In genomic region chr11:38014405-38014804, GRCh38 we compare ENCODE assay signal across 21 cellular contexts.
DNase-seq lines count a peak whose midpoint lies in the region; ATAC-seq and TF ChIP-seq lines count a peak whose summit lies in the region.
"Had no signal": no experiment of that assay in that cellular context is flagged by ENCODE, and none has a peak within 500 bp of the region (broad histone marks: within the 10 kb centered on the region; RNA-seq: fewer than 3 reads in every experiment).

No MANE protein-coding gene starts in this region.

- H3K79me2 ChIP-seq in osteoblast (ENCODE audit: insufficient read depth, low read length), result no peaks in the 10 kb centered on the region

- no peak overlapping the region for H2AFZ ChIP-seq in osteoblast (ENCODE audit: low read length)

- no peak overlapping the region for H3K27ac Mint-ChIP-seq in stimulated activated naive CD8-positive, alpha-beta T cell treated with anti-CD3 and anti-CD28 coated beads, Interleukin-15, amount 100 ng/mL, for 72 hours
- H3K27ac Mint-ChIP-seq: activated CD8-positive, alpha-beta memory T cell treated with anti-CD3 and anti-CD28 coated beads, Interleukin-2, amount 10 ng/mL, durations not matched to agents 7 days and 5 days; CD4-positive, alpha-beta T cell; T-helper 2 cell treated with Interferon-gamma antibody and Interleukin-4, amounts not matched to agents 5 μg/mL and 100 μg/mL, for 36 hours had no signal

- no peak overlapping the region for H3K27ac ChIP-seq in left ventricle myocardium inferior (replicated peaks)
- no peak overlapping the region for H3K27ac ChIP-seq in upper lobe of right lung
- H3K27ac ChIP-seq in right lobe of liver, result no peak overlapping the region
- no peak overlapping the region for H3K27ac ChIP-seq in osteoblast (ENCODE audit: low read depth, low read length)
- H3K27ac ChIP-seq: A549, ascending aorta, esophagus muscularis mucosa had no signal

- no peak for DNase-seq in Right ventricle myocardium inferior (ENCODE audit: missing footprints)
- DNase-seq in left ventricle myocardium inferior, result no peak
- peak; percentile 84 to 92 for DNase-seq in cardiac fibroblast (ENCODE audit: low read depth in 2 of 2)
- DNase-seq in left kidney (ENCODE audit: low read depth, low spot score), result peak; percentile 1
- DNase-seq in upper lobe of right lung, result no peak
- DNase-seq in right lobe of liver, result no peak
- DNase-seq in stimulated activated naive CD8-positive, alpha-beta T cell treated with anti-CD3 and anti-CD28 coated beads, Interleukin-15, amount 100 ng/mL, for 72 hours, result no peak
- no peak for DNase-seq in osteoblast (ENCODE audit: insufficient read length, low spot score, missing footprints)
- DNase-seq: activated CD4-positive, CD25-positive, alpha-beta regulatory T cell treated with anti-CD3 and anti-CD28 coated beads, Interleukin-2, amount 50 U/mL, for 72 hours; activated CD8-positive, alpha-beta memory T cell treated with anti-CD3 and anti-CD28 coated beads, Interleukin-2, amount 10 ng/mL, durations not matched to agents 7 days and 5 days; activated gamma-delta T cell; CD4-positive, alpha-beta T cell; hypothalamus; NCI-H1105 treated with DMSO at 0.1 percent for 48 hours; SHP77 treated with DMSO at 0.1 percent for 48 hours; stimulated activated naive CD4-positive, alpha-beta T cell treated with Interleukin-2 at 50 U/mL for 16 hours had no signal

- no peaks in the 10 kb centered on the region for H3K27me3 ChIP-seq in left ventricle myocardium inferior (ENCODE audit: low read depth)
- H3K27me3 ChIP-seq in upper lobe of right lung, result no peaks in the 10 kb centered on the region
- H3K27me3 ChIP-seq in right lobe of liver, result no peaks in the 10 kb centered on the region
- no peaks in the 10 kb centered on the region for H3K27me3 ChIP-seq in osteoblast (ENCODE audit: insufficient read depth, low read length)
- H3K27me3 ChIP-seq: ascending aorta, esophagus muscularis mucosa had no signal

- WGBS in right lobe of liver (ENCODE audit: insufficient coverage, low coverage, low lambda C conversion rate, missing lambda C conversion rate), result 50% methylated on average over 1 of the region's 1 CpG

- H3K4me1 Mint-ChIP-seq in stimulated activated naive CD8-positive, alpha-beta T cell treated with anti-CD3 and anti-CD28 coated beads, Interleukin-15, amount 100 ng/mL, for 72 hours, result no peaks in the 10 kb centered on the region
- H3K4me1 Mint-ChIP-seq: activated CD8-positive, alpha-beta memory T cell treated with anti-CD3 and anti-CD28 coated beads, Interleukin-2, amount 10 ng/mL, durations not matched to agents 7 days and 5 days had no signal

- H3K4me1 ChIP-seq in left ventricle myocardium inferior, result no peaks in the 10 kb centered on the region
- H3K4me1 ChIP-seq in upper lobe of right lung, result no peaks in the 10 kb centered on the region
- no peaks in the 10 kb centered on the region for H3K4me1 ChIP-seq in right lobe of liver
- no peaks in the 10 kb centered on the region for H3K4me1 ChIP-seq in osteoblast (ENCODE audit: insufficient read depth, low read length)
- H3K4me1 ChIP-seq: A549, ascending aorta had no signal

- no peak overlapping the region for H3K4me3 Mint-ChIP-seq in stimulated activated naive CD8-positive, alpha-beta T cell treated with anti-CD3 and anti-CD28 coated beads, Interleukin-15, amount 100 ng/mL, for 72 hours
- H3K4me3 Mint-ChIP-seq: activated CD8-positive, alpha-beta memory T cell treated with anti-CD3 and anti-CD28 coated beads, Interleukin-2, amount 10 ng/mL, durations not matched to agents 7 days and 5 days; CD4-positive, alpha-beta T cell; T-helper 2 cell treated with Interferon-gamma antibody and Interleukin-4, amounts not matched to agents 5 μg/mL and 100 μg/mL, for 36 hours had no signal

- H3K9me3 ChIP-seq in left ventricle myocardium inferior (replicated peaks) (no peaks in the 10 kb centered on the region), upper lobe of right lung (no peaks in the 10 kb centered on the region), right lobe of liver (no peaks in the 10 kb centered on the region), osteoblast (ENCODE audit: low read depth, low read length) (no peaks in the 10 kb centered on the region)
- H3K9me3 ChIP-seq: A549, ascending aorta, esophagus muscularis mucosa had no signal

- ATAC-seq in Right ventricle myocardium inferior, result peak; percentile 81
- ATAC-seq in upper lobe of right lung, result peak; percentile 93
- no peak for ATAC-seq in right lobe of liver
- no peak for ATAC-seq in stimulated activated naive CD8-positive, alpha-beta T cell treated with anti-CD3 and anti-CD28 coated beads, Interleukin-15, amount 100 ng/mL, for 72 hours
- ATAC-seq: A549; activated CD8-positive, alpha-beta memory T cell treated with anti-CD3 and anti-CD28 coated beads, Interleukin-2, amount 10 ng/mL, durations not matched to agents 7 days and 5 days; K562 had no signal

- TF ChIP-seq POLR2A in right lobe of liver (IDR thresholded peaks at IDR 0.05), result no peak

- H3K9me3 Mint-ChIP-seq in stimulated activated naive CD8-positive, alpha-beta T cell treated with anti-CD3 and anti-CD28 coated beads, Interleukin-15, amount 100 ng/mL, for 72 hours, result peaks cover 0 to 4% of the 10 kb centered on the region in 2 donors

- H3K36me3 ChIP-seq in left ventricle myocardium inferior (no peaks in the 10 kb centered on the region), upper lobe of right lung (no peaks in the 10 kb centered on the region), right lobe of liver (no peaks in the 10 kb centered on the region), osteoblast (ENCODE audit: insufficient read depth, low read length) (no peaks in the 10 kb centered on the region)
- H3K36me3 ChIP-seq: ascending aorta, esophagus muscularis mucosa had no signal

- H3K4me3 ChIP-seq in left ventricle myocardium inferior (no peak overlapping the region), cardiac fibroblast (replicated peaks in 1 of 2; ENCODE audit: low read depth in 2 of 2, low read length in 2 of 2) (no peak overlapping the region), upper lobe of right lung (no peak overlapping the region), right lobe of liver (no peak overlapping the region), osteoblast (ENCODE audit: insufficient read depth, low read length) (no peak overlapping the region)
- H3K4me3 ChIP-seq: A549, ascending aorta, esophagus muscularis mucosa, K562 had no signal

- intact Hi-C loops in Right ventricle myocardium inferior (cut with DNase I) (no loop called here), left ventricle myocardium inferior (cut with micrococcal nuclease) (no loop called here), upper lobe of right lung (cut with DNase I) (no loop called here), right lobe of liver (cut with DNase I) (no loop called here)

- H3K4me2 ChIP-seq in osteoblast (ENCODE audit: insufficient read depth, low read length), result no peak overlapping the region
- H3K4me2 ChIP-seq: A549 had no signal

- TF ChIP-seq CTCF in left ventricle myocardium inferior (IDR thresholded peaks at IDR 0.05; ENCODE audit: borderline replicate concordance), result no peak
- TF ChIP-seq CTCF in cardiac fibroblast (IDR thresholded peaks at IDR 0.05; ENCODE audit: low read depth, low read length), result no peak
- no peak for TF ChIP-seq CTCF in upper lobe of right lung (IDR thresholded peaks at IDR 0.05)
- TF ChIP-seq CTCF in right lobe of liver (IDR thresholded peaks at IDR 0.05), result no peak
- no peak for TF ChIP-seq CTCF in osteoblast (IDR thresholded peaks at IDR 0.05; ENCODE audit: extremely low read depth, low read depth, low read length)

- H3K27me3 Mint-ChIP-seq in stimulated activated naive CD8-positive, alpha-beta T cell treated with anti-CD3 and anti-CD28 coated beads, Interleukin-15, amount 100 ng/mL, for 72 hours, result no peaks in the 10 kb centered on the region
- H3K27me3 Mint-ChIP-seq: activated CD8-positive, alpha-beta memory T cell treated with anti-CD3 and anti-CD28 coated beads, Interleukin-2, amount 10 ng/mL, durations not matched to agents 7 days and 5 days; CD4-positive, alpha-beta T cell had no signal

- no peaks in the 10 kb centered on the region for H4K20me1 ChIP-seq in osteoblast (ENCODE audit: insufficient read depth, low read length)

Comparison
In these comparisons a context has a peak if more than half of its experiments do, and no peak if none do; other contexts are left out.
1. ATAC-seq: peak in Right ventricle myocardium inferior (single experiment) and upper lobe of right lung (single experiment); none in right lobe of liver (0 of 4) and stimulated activated naive CD8-positive, alpha-beta T cell treated with anti-CD3 and anti-CD28 coated beads, Interleukin-15, amount 100 ng/mL, for 72 hours (single experiment).
2. DNase-seq: peak in cardiac fibroblast (2 of 2) and left kidney (single experiment); none in Right ventricle myocardium inferior (single experiment), left ventricle myocardium inferior (single experiment), upper lobe of right lung (single experiment), right lobe of liver (0 of 3), stimulated activated naive CD8-positive, alpha-beta T cell treated with anti-CD3 and anti-CD28 coated beads, Interleukin-15, amount 100 ng/mL, for 72 hours (0 of 2) and osteoblast (single experiment).